In the genomic region with DNA sequence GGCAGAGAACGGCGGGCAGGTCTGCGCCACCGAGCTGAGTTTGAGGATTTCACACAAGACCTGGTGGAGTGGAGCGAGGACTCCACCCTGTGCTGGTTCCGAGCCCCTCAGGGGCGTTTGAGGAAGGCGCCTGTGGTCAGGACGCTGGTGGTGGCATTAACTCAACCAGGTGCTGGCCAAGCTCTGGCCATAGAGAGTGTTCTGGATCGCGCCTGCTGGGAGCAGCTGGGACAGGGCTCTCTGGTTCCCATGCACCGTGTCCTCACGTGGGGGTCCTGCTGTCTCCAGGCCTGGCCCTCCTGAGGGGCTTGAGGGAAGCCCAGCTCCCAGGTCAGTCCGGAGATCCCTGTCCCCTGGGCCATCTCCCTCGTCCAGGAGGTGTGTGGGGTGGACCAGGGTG, we compare ENCODE assay signal across 22 cellular contexts. TPM values are rescaled to one million over a fixed set of nuclear protein-coding genes. Genes with fewer than 3 reads are reported as not detected.
A peak's percentile ranks its signal among the peaks of the same experiment; 100 is the strongest.
DNase-seq lines count a peak whose midpoint lies in the region; ATAC-seq and TF ChIP-seq lines count a peak whose summit lies in the region.
"Had no signal": no experiment of that assay in that cellular context is flagged by ENCODE, and none has a peak within 500 bp of the region (broad histone marks: within the 10 kb centered on the region; RNA-seq: fewer than 3 reads in every experiment).

No MANE protein-coding gene starts in this region.

- H2BK5ac ChIP-seq in neuronal stem cell (ENCODE audit: low read length): no peak overlapping the region

- H3K27me3 Mint-ChIP-seq in endothelial cell (ENCODE audit: unreplicated experiment): peaks cover 2% of the 10 kb centered on the region

- DNase-seq in Right ventricle myocardium inferior (ENCODE audit: missing footprints): peak; percentile 46
- DNase-seq in cardiac septum (ENCODE audit: low spot score): no peak
- peak; percentile 15 for DNase-seq in left ventricle myocardium superior
- DNase-seq in left ventricle myocardium inferior: no peak
- no peak for DNase-seq in neuronal stem cell (ENCODE audit: low spot score)
- no peak for DNase-seq in endothelial cell (ENCODE audit: low spot score)
- DNase-seq: Caco-2; CD4-positive, CD25-positive, alpha-beta regulatory T cell; CD8-positive, alpha-beta T cell; DMS153; DMS79; EL; GDM1; H9 had no signal

- H2AFZ ChIP-seq in neuronal stem cell (ENCODE audit: low read length): no peak overlapping the region
- H2AFZ ChIP-seq: GM23338 had no signal

- H4K91ac ChIP-seq in neuronal stem cell (ENCODE audit: low read depth, low read length, poor library complexity): no peak overlapping the region

- no peak overlapping the region for H3K4ac ChIP-seq in neuronal stem cell (ENCODE audit: low read length)

- no peak overlapping the region for H3K4me3 ChIP-seq in left ventricle myocardium inferior
- peak overlapping the region in 1 of 2 donors; percentile 10 for H3K4me3 ChIP-seq in neuronal stem cell (ENCODE audit: low read length in 2 of 2)
- H3K4me3 ChIP-seq: BLaER1, GM12878, GM23338 had no signal

- H3K36me3 ChIP-seq in left ventricle myocardium inferior (no peaks in the 10 kb centered on the region), neuronal stem cell (replicated peaks in 1 of 2; ENCODE audit: control insufficient read depth in 2 of 2, insufficient read depth in 2 of 2, low read length in 2 of 2) (no peaks in the 10 kb centered on the region)
- H3K36me3 ChIP-seq: BLaER1 had no signal

- H3K4me3 Mint-ChIP-seq in endothelial cell (ENCODE audit: unreplicated experiment): no peak overlapping the region
- H3K4me3 Mint-ChIP-seq: B cell; CD4-positive, CD25-positive, alpha-beta regulatory T cell; CD8-positive, alpha-beta T cell; GM23338; H9 had no signal

- peak overlapping the region; percentile 27 for H3K14ac ChIP-seq in neuronal stem cell (ENCODE audit: low read length)

- no peaks in the 10 kb centered on the region for H3K9me3 Mint-ChIP-seq in endothelial cell (ENCODE audit: unreplicated experiment)

- H3K4me1 ChIP-seq in left ventricle myocardium inferior (no peaks in the 10 kb centered on the region), neuronal stem cell (ENCODE audit: control insufficient read depth in 2 of 2, insufficient read depth in 1 of 2, low read depth in 1 of 2, low read length in 2 of 2) (no peaks in the 10 kb centered on the region)
- H3K4me1 ChIP-seq: Caco-2 had no signal

- no peak overlapping the region for H3K9ac ChIP-seq in neuronal stem cell (ENCODE audit: low read depth, low read length, poor library complexity)
- H3K9ac ChIP-seq: BLaER1 had no signal

- no peak overlapping the region for H2BK15ac ChIP-seq in neuronal stem cell (ENCODE audit: low read length)

- no peaks in the 10 kb centered on the region for H3K36me3 Mint-ChIP-seq in endothelial cell (ENCODE audit: low read depth, unreplicated experiment)
- H3K36me3 Mint-ChIP-seq: CD4-positive, CD25-positive, alpha-beta regulatory T cell; CD8-positive, alpha-beta T cell had no signal

- peaks cover 61% of the 10 kb centered on the region for H3K27me3 ChIP-seq in left ventricle myocardium inferior (ENCODE audit: low read depth)
- peaks cover 0 to 41% (median 0%) of the 10 kb centered on the region in 3 experiments for H3K27me3 ChIP-seq in neuronal stem cell (ENCODE audit: control insufficient read depth in 3 of 3, insufficient read depth in 3 of 3, low read depth in 1 of 3, low read length in 3 of 3)

- ATAC-seq in Right ventricle myocardium inferior: no peak
- ATAC-seq in left ventricle myocardium superior: no peak
- no peak for ATAC-seq in HG02678 (IDR thresholded peaks at IDR 0.05; ENCODE audit: unreplicated experiment)
- ATAC-seq: CD8-positive, alpha-beta T cell; GM12878; GM23338; HCT116 had no signal

- WGBS in neuronal stem cell (ENCODE audit: extremely low coverage in 2 of 2, insufficient read length in 2 of 2, insufficient replicate concordance in 1 of 2), 2 donors: no CpG with 5 or more reads among the region's 15 CpGs

- no peak overlapping the region for H3K27ac Mint-ChIP-seq in endothelial cell (ENCODE audit: unreplicated experiment)
- H3K27ac Mint-ChIP-seq: B cell; CD4-positive, CD25-positive, alpha-beta regulatory T cell; CD8-positive, alpha-beta T cell; GM23338; H9 had no signal

- no peak overlapping the region for H3K4me2 ChIP-seq in neuronal stem cell (ENCODE audit: insufficient read depth, low read length, poor library complexity, severe bottlenecking)
- H3K4me2 ChIP-seq: BLaER1, GM23338 had no signal

- TF ChIP-seq CTCF in left ventricle myocardium inferior (IDR thresholded peaks at IDR 0.05; ENCODE audit: borderline replicate concordance): no peak
- TF ChIP-seq CTCF in endothelial cell (IDR thresholded peaks at IDR 0.05; ENCODE audit: unreplicated experiment): no peak

- no peaks in the 10 kb centered on the region for H3K4me1 Mint-ChIP-seq in endothelial cell (ENCODE audit: unreplicated experiment)
- H3K4me1 Mint-ChIP-seq: B cell; CD4-positive, CD25-positive, alpha-beta regulatory T cell; GM23338; H9 had no signal

- no peak overlapping the region for H2AK5ac ChIP-seq in neuronal stem cell (ENCODE audit: low read depth, low read length)

- no peak overlapping the region for H3K27ac ChIP-seq in left ventricle myocardium inferior (replicated peaks)
- H3K27ac ChIP-seq in neuronal stem cell (replicated peaks; ENCODE audit: low read length): no peak overlapping the region
- H3K27ac ChIP-seq: 22Rv1, BLaER1, C4-2B had no signal

- H3K23ac ChIP-seq in neuronal stem cell (ENCODE audit: low read depth, low read length, poor library complexity): no peak overlapping the region

- H3K79me1 ChIP-seq in neuronal stem cell (ENCODE audit: low read depth, low read length): no peaks in the 10 kb centered on the region

- H4K8ac ChIP-seq in neuronal stem cell (ENCODE audit: low read depth, low read length): no peak overlapping the region

- intact Hi-C loops in Right ventricle myocardium inferior (cut with DNase I): no loop called here
- intact Hi-C loops in cardiac septum (cut with DNase I): no loop called here
- intact Hi-C loops in left ventricle myocardium superior (cut with micrococcal nuclease): no loop called here
- intact Hi-C loops in left ventricle myocardium inferior (cut with micrococcal nuclease): no loop called here

- no peak overlapping the region for H2BK120ac ChIP-seq in neuronal stem cell (ENCODE audit: low read depth, low read length)

- no peak overlapping the region for H2BK12ac ChIP-seq in neuronal stem cell (ENCODE audit: low read length)

- H3K9me3 ChIP-seq in left ventricle myocardium inferior (replicated peaks) (peaks cover 22% of the 10 kb centered on the region), neuronal stem cell (replicated peaks in 1 of 2; ENCODE audit: control insufficient read depth in 2 of 2, insufficient read depth in 1 of 2, low read depth in 1 of 2, low read length in 2 of 2) (peaks cover 0 to 24% of the 10 kb centered on the region in 2 donors)
- H3K9me3 ChIP-seq: Caco-2 had no signal

- H3K18ac ChIP-seq in neuronal stem cell (ENCODE audit: low read length): peak overlapping the region; percentile 65

RNA-seq across cellular contexts. Expression of a gene that starts 24.8 kb away (rescaled TPM):
- 0.70 TPM for total RNA-seq in Right ventricle myocardium inferior
- total RNA-seq in cardiac septum: 0.35 TPM
- total RNA-seq in left ventricle myocardium superior: 0.59 TPM
- total RNA-seq in left ventricle myocardium inferior: 0.91 TPM
- polyA plus RNA-seq in neuronal stem cell (2013, experiment 1 of 2): 0.39 TPM
- 0.35 TPM for polyA plus RNA-seq in neuronal stem cell (2013, experiment 2 of 2)
- total RNA-seq in endothelial cell (ENCODE audit: unreplicated experiment): 0.82 TPM

Comparison
In these comparisons a context has a peak if more than half of its experiments do, and no peak if none do; other contexts are left out.
1. DNase-seq: peak in Right ventricle myocardium inferior (single experiment) and left ventricle myocardium superior (single experiment); none in cardiac septum (single experiment), left ventricle myocardium inferior (single experiment), neuronal stem cell (single experiment) and endothelial cell (single experiment).